ENCODE assay signal across 17 cellular contexts in genomic region chr21:33256019-33256418, GRCh38. TPM values are rescaled to one million over a fixed set of nuclear protein-coding genes. Genes with fewer than 3 reads are reported as not detected.
DNase-seq lines count a peak whose midpoint lies in the region; ATAC-seq and TF ChIP-seq lines count a peak whose summit lies in the region.
"Had no signal": no experiment of that assay in that cellular context is flagged by ENCODE, and none has a peak within 500 bp of the region (broad histone marks: within the 10 kb centered on the region; RNA-seq: fewer than 3 reads in every experiment).

No MANE protein-coding gene starts in this region.

- H3K9me3 ChIP-seq in prostate gland, result no peaks in the 10 kb centered on the region
- H3K9me3 ChIP-seq: uterus had no signal

- CTCF ChIA-PET in T-cell (lab: Charles Lee), result interaction anchor here in 1 of 2 donors (1.3 kb wide), 1 partner anchor 56 kb away, joined by 4 read pairs; no protein-coding TSS in a partner anchor

- H3K4me1 Mint-ChIP-seq in T-cell, result peaks cover 48 to 67% (median 64%) of the 10 kb centered on the region in 3 donors
- H3K4me1 Mint-ChIP-seq in central memory CD8-positive, alpha-beta T cell, result peaks cover 25% of the 10 kb centered on the region
- H3K4me1 Mint-ChIP-seq in stimulated activated naive CD8-positive, alpha-beta T cell treated with anti-CD3 and anti-CD28 coated beads, Interleukin-15, Interleukin-2, amounts not matched to agents 100 ng/mL and 50 ng/mL, for 24 hours (ENCODE audit: low read depth), result peaks cover 64% of the 10 kb centered on the region
- H3K4me1 Mint-ChIP-seq: H9 had no signal

- no peaks in the 10 kb centered on the region for H3K27me3 Mint-ChIP-seq in T-cell
- no peaks in the 10 kb centered on the region for H3K27me3 Mint-ChIP-seq in central memory CD8-positive, alpha-beta T cell
- no peaks in the 10 kb centered on the region for H3K27me3 Mint-ChIP-seq in stimulated activated naive CD8-positive, alpha-beta T cell treated with anti-CD3 and anti-CD28 coated beads, Interleukin-15, Interleukin-2, amounts not matched to agents 100 ng/mL and 50 ng/mL, for 24 hours
- H3K27me3 Mint-ChIP-seq: dendritic cell treated with granulocyte-macrophage colony-stimulating factor and Interleukin-4, amounts not matched to agents 40 ng/mL and 50 ng/mL, for 4 days had no signal

- no peak for TF ChIP-seq CTCF in prostate gland (IDR thresholded peaks at IDR 0.05)

- peak in 2 of 4 experiments; percentile 24 to 44 for ATAC-seq in T-cell (replicated peaks in 1 of 4)
- ATAC-seq in central memory CD8-positive, alpha-beta T cell (replicated peaks; ENCODE audit: extremely low read depth, poor library complexity, severe bottlenecking), result no peak
- ATAC-seq: left cardiac atrium had no signal

- 85% methylated on average over 6 of the region's 6 CpGs for WGBS in prostate gland

- H3K27ac Mint-ChIP-seq in T-cell, result peak overlapping the region; percentile 77
- peak overlapping the region; percentile 78 for H3K27ac Mint-ChIP-seq in central memory CD8-positive, alpha-beta T cell (ENCODE audit: low read depth)
- peak overlapping the region; percentile 83 for H3K27ac Mint-ChIP-seq in stimulated activated naive CD8-positive, alpha-beta T cell treated with anti-CD3 and anti-CD28 coated beads, Interleukin-15, Interleukin-2, amounts not matched to agents 100 ng/mL and 50 ng/mL, for 24 hours
- H3K27ac Mint-ChIP-seq: dendritic cell treated with granulocyte-macrophage colony-stimulating factor and Interleukin-4, amounts not matched to agents 40 ng/mL and 50 ng/mL, for 4 days; H9 had no signal

- no peaks in the 10 kb centered on the region for H3K36me3 ChIP-seq in prostate gland
- H3K36me3 ChIP-seq: uterus had no signal

- DNase-seq in stimulated activated CD4-positive, alpha-beta T cell treated with anti-CD3 and anti-CD28 coated beads, Interleukin-15, amount 100 ng/mL, for 24 hours, result peak; percentile 42
- no peak for DNase-seq in stimulated activated CD4-positive, alpha-beta T cell treated with anti-CD3 and anti-CD28 coated beads, Interleukin-2, amount 100 ng/mL, for 48 hours
- DNase-seq in T-cell, result no peak
- no peak for DNase-seq in central memory CD8-positive, alpha-beta T cell (ENCODE audit: low spot score in 2 of 2)
- DNase-seq in prostate gland (ENCODE audit: low spot score), result no peak
- DNase-seq in NCI-H1417 treated with DMSO at 0.1 percent for 48 hours (lab: John Stamatoyannopoulos, UW), result no peak
- DNase-seq: activated CD4-positive, alpha-beta T cell treated with anti-CD3 and anti-CD28 coated beads, Interleukin-2, amount 50 U/mL, for 4 hours; DMS79; H9; IMR-90; left cardiac atrium; NCI-H446 treated with DMSO at 0.1 percent for 48 hours; occipital lobe; uterus had no signal

- peaks cover 0 to 4% (median 0%) of the 10 kb centered on the region in 3 donors for H3K9me3 Mint-ChIP-seq in T-cell
- no peaks in the 10 kb centered on the region for H3K9me3 Mint-ChIP-seq in central memory CD8-positive, alpha-beta T cell
- H3K9me3 Mint-ChIP-seq in stimulated activated naive CD8-positive, alpha-beta T cell treated with anti-CD3 and anti-CD28 coated beads, Interleukin-15, Interleukin-2, amounts not matched to agents 100 ng/mL and 50 ng/mL, for 24 hours, result peaks cover 7% of the 10 kb centered on the region

- no peak for TF ChIP-seq POLR2A in prostate gland (IDR thresholded peaks at IDR 0.05)

- H3K4me3 ChIP-seq in prostate gland, result no peak overlapping the region
- H3K4me3 ChIP-seq: skin epidermis, uterus had no signal

- H3K27me3 ChIP-seq in prostate gland (replicated peaks; ENCODE audit: insufficient read depth), result no peaks in the 10 kb centered on the region
- H3K27me3 ChIP-seq: uterus had no signal

- POLR2A ChIA-PET in T-cell (lab: Charles Lee), result no interaction called here

- no peak overlapping the region for H3K4me3 Mint-ChIP-seq in T-cell
- H3K4me3 Mint-ChIP-seq in central memory CD8-positive, alpha-beta T cell, result no peak overlapping the region
- H3K4me3 Mint-ChIP-seq in stimulated activated naive CD8-positive, alpha-beta T cell treated with anti-CD3 and anti-CD28 coated beads, Interleukin-15, Interleukin-2, amounts not matched to agents 100 ng/mL and 50 ng/mL, for 24 hours, result peak overlapping the region; percentile 42
- H3K4me3 Mint-ChIP-seq: dendritic cell treated with granulocyte-macrophage colony-stimulating factor and Interleukin-4, amounts not matched to agents 40 ng/mL and 50 ng/mL, for 4 days; H9 had no signal

- no peak overlapping the region for H3K27ac ChIP-seq in prostate gland
- H3K27ac ChIP-seq: skin epidermis, uterus had no signal

- intact Hi-C loops in prostate gland (cut with DNase I), result no loop called here

- H3K4me1 ChIP-seq in prostate gland (replicated peaks), result no peaks in the 10 kb centered on the region
- H3K4me1 ChIP-seq: uterus had no signal

- peaks cover 72% of the 10 kb centered on the region for H3K36me3 Mint-ChIP-seq in T-cell
- H3K36me3 Mint-ChIP-seq in central memory CD8-positive, alpha-beta T cell (ENCODE audit: insufficient read depth), result peaks cover 50% of the 10 kb centered on the region
- H3K36me3 Mint-ChIP-seq in stimulated activated naive CD8-positive, alpha-beta T cell treated with anti-CD3 and anti-CD28 coated beads, Interleukin-15, Interleukin-2, amounts not matched to agents 100 ng/mL and 50 ng/mL, for 24 hours (ENCODE audit: low read depth), result peaks cover 85% of the 10 kb centered on the region

RNA-seq across cellular contexts. Expression of gene IL10RB, which starts 10.1 kb away (rescaled TPM):
- total RNA-seq in T-cell (10 to 100 TPM; 19.5 to 29.6 (median 25.6) TPM), prostate gland (10 to 100 TPM; 29.3 to 30.8 TPM)

RNA-seq across cellular contexts. Expression of gene IFNAR2, which starts 26.3 kb away (rescaled TPM):
- total RNA-seq in T-cell (10 to 100 TPM; 43.7 to 80.1 (median 71.6) TPM), prostate gland (1 to 10 TPM; 5.7 to 7.0 TPM)

Comparison
In these comparisons a context has a peak if more than half of its experiments do, and no peak if none do; other contexts are left out.
1. RNA of gene IFNAR2, which starts 26.3 kb away (total RNA-seq): 43.7 to 80.1 TPM in T-cell; 5.7 to 7.0 TPM in prostate gland; every median in the first group is over 4 times any median in the second.
2. Peak in every context shown above with its lines, with median percentiles within 50 percentile points of each other: H3K27ac Mint-ChIP-seq.